23 cellular contexts compared by ENCODE assay signal in genomic region chr7:139084709-139085108, GRCh38. TPM values are rescaled to one million over a fixed set of nuclear protein-coding genes. Genes with fewer than 3 reads are reported as not detected.
DNase-seq lines count a peak whose midpoint lies in the region; ATAC-seq and TF ChIP-seq lines count a peak whose summit lies in the region.
"Had no signal": no experiment of that assay in that cellular context is flagged by ENCODE, and none has a peak within 500 bp of the region (broad histone marks: within the 10 kb centered on the region; RNA-seq: fewer than 3 reads in every experiment).

No MANE protein-coding gene starts in this region.

- H3K4me1 Mint-ChIP-seq in activated CD4-positive, alpha-beta T cell treated with anti-CD3 and anti-CD28 coated beads for 36 hours: peaks cover 90% of the 10 kb centered on the region
- peaks cover 84 to 97% (median 96%) of the 10 kb centered on the region in 3 donors for H3K4me1 Mint-ChIP-seq in CD8-positive, alpha-beta memory T cell
- peaks cover 73% of the 10 kb centered on the region for H3K4me1 Mint-ChIP-seq in activated T-helper 2 cell treated with anti-CD3 and anti-CD28 coated beads, Interferon-gamma antibody, Interleukin-2, Interleukin-4, amounts not matched to agents 10 μg/mL and 5 μg/mL and 100 μg/mL, durations not matched to agents 14 hours and 24 hours and 36 hours (ENCODE audit: low read depth)
- H3K4me1 Mint-ChIP-seq in natural killer cell: peaks cover 80% of the 10 kb centered on the region in 2 donors

- POLR2A ChIA-PET in activated CD4-positive, alpha-beta T cell treated with anti-CD3 and anti-CD28 coated beads for 36 hours (lab: Charles Lee): interaction anchor here (1.7 kb wide), 1 partner anchor 10 kb away, joined by 8 read pairs; no protein-coding TSS in a partner anchor
- POLR2A ChIA-PET in CD8-positive, alpha-beta memory T cell (lab: Charles Lee): no interaction called here

- intact Hi-C loops in activated CD4-positive, alpha-beta T cell treated with anti-CD3 and anti-CD28 coated beads for 36 hours (cut with DNase I, micrococcal nuclease): loop anchor here in 1 of 2 experiments (1.0 kb wide), 1 partner anchor 11 kb away; no protein-coding TSS in a partner anchor
- intact Hi-C loops in activated T-helper 2 cell treated with anti-CD3 and anti-CD28 coated beads, Interferon-gamma antibody, Interleukin-2, Interleukin-4, amounts not matched to agents 10 μg/mL and 5 μg/mL and 100 μg/mL, durations not matched to agents 14 hours and 24 hours and 36 hours (cut with micrococcal nuclease): loop anchor here (1.0 to 2.0 kb wide), 2 partner anchors 11 to 40 kb away; no protein-coding TSS in a partner anchor
- intact Hi-C loops in natural killer cell (cut with micrococcal nuclease): loop anchor here (1.0 kb wide), 2 partner anchors 9 to 11 kb away; no protein-coding TSS in a partner anchor
- intact Hi-C loops in ovary (cut with DNase I): no loop called here

- H3K4me1 ChIP-seq in CD8-positive, alpha-beta memory T cell (ENCODE audit: insufficient read depth, low read length): peaks cover 88% of the 10 kb centered on the region
- H3K4me1 ChIP-seq in ovary (ENCODE audit: insufficient read depth): peaks cover 2% of the 10 kb centered on the region
- H3K4me1 ChIP-seq: psoas muscle had no signal

- no peaks in the 10 kb centered on the region for H3K27me3 Mint-ChIP-seq in activated CD4-positive, alpha-beta T cell treated with anti-CD3 and anti-CD28 coated beads for 36 hours
- H3K27me3 Mint-ChIP-seq in CD8-positive, alpha-beta memory T cell: no peaks in the 10 kb centered on the region
- H3K27me3 Mint-ChIP-seq in activated T-helper 2 cell treated with anti-CD3 and anti-CD28 coated beads, Interferon-gamma antibody, Interleukin-2, Interleukin-4, amounts not matched to agents 10 μg/mL and 5 μg/mL and 100 μg/mL, durations not matched to agents 14 hours and 24 hours and 36 hours (ENCODE audit: low read depth): no peaks in the 10 kb centered on the region
- H3K27me3 Mint-ChIP-seq in natural killer cell (ENCODE audit: low read depth in 2 of 2): no peaks in the 10 kb centered on the region

- peak; percentile 63 for ATAC-seq in activated CD4-positive, alpha-beta T cell treated with anti-CD3 and anti-CD28 coated beads for 36 hours
- ATAC-seq in natural killer cell (no peak), GM21723 (IDR thresholded peaks at IDR 0.05; ENCODE audit: unreplicated experiment) (no peak)
- ATAC-seq: GM12878, psoas muscle had no signal

- peaks cover 92% of the 10 kb centered on the region for H3K36me3 ChIP-seq in CD8-positive, alpha-beta memory T cell (ENCODE audit: insufficient read depth, low read length)
- no peaks in the 10 kb centered on the region for H3K36me3 ChIP-seq in ovary

- no peaks in the 10 kb centered on the region for H3K9me3 ChIP-seq in CD8-positive, alpha-beta memory T cell (ENCODE audit: low read length)
- peaks cover 0 to 11% of the 10 kb centered on the region in 2 donors for H3K9me3 ChIP-seq in ovary
- H3K9me3 ChIP-seq: MG63, psoas muscle had no signal

- peaks cover 98% of the 10 kb centered on the region for H3K36me3 Mint-ChIP-seq in activated CD4-positive, alpha-beta T cell treated with anti-CD3 and anti-CD28 coated beads for 36 hours (ENCODE audit: low read depth)
- peaks cover 29 to 96% (median 50%) of the 10 kb centered on the region in 3 donors for H3K36me3 Mint-ChIP-seq in CD8-positive, alpha-beta memory T cell
- H3K36me3 Mint-ChIP-seq in activated T-helper 2 cell treated with anti-CD3 and anti-CD28 coated beads, Interferon-gamma antibody, Interleukin-2, Interleukin-4, amounts not matched to agents 10 μg/mL and 5 μg/mL and 100 μg/mL, durations not matched to agents 14 hours and 24 hours and 36 hours (ENCODE audit: low read depth): peaks cover 98% of the 10 kb centered on the region
- peaks cover 47% of the 10 kb centered on the region for H3K36me3 Mint-ChIP-seq in natural killer cell

- H3K9me3 Mint-ChIP-seq in activated CD4-positive, alpha-beta T cell treated with anti-CD3 and anti-CD28 coated beads for 36 hours (ENCODE audit: low read depth): peaks cover 14% of the 10 kb centered on the region
- H3K9me3 Mint-ChIP-seq in CD8-positive, alpha-beta memory T cell: peaks cover 0 to 8% (median 2%) of the 10 kb centered on the region in 5 donors
- peaks cover 9% of the 10 kb centered on the region for H3K9me3 Mint-ChIP-seq in activated T-helper 2 cell treated with anti-CD3 and anti-CD28 coated beads, Interferon-gamma antibody, Interleukin-2, Interleukin-4, amounts not matched to agents 10 μg/mL and 5 μg/mL and 100 μg/mL, durations not matched to agents 14 hours and 24 hours and 36 hours
- H3K9me3 Mint-ChIP-seq in natural killer cell: no peaks in the 10 kb centered on the region

- H3K27ac ChIP-seq in CD8-positive, alpha-beta memory T cell (ENCODE audit: low read depth, low read length): no peak overlapping the region
- H3K27ac ChIP-seq in ovary: no peak overlapping the region
- H3K27ac ChIP-seq: dorsolateral prefrontal cortex, psoas muscle, RWPE1 had no signal

- no peak for TF ChIP-seq POLR2A in ovary (IDR thresholded peaks at IDR 0.05)

- peak overlapping the region; percentile 95 for H3K27ac Mint-ChIP-seq in activated CD4-positive, alpha-beta T cell treated with anti-CD3 and anti-CD28 coated beads for 36 hours
- peak overlapping the region; percentile 58 to 91 (median 84) for H3K27ac Mint-ChIP-seq in CD8-positive, alpha-beta memory T cell
- peak overlapping the region; percentile 83 for H3K27ac Mint-ChIP-seq in activated T-helper 2 cell treated with anti-CD3 and anti-CD28 coated beads, Interferon-gamma antibody, Interleukin-2, Interleukin-4, amounts not matched to agents 10 μg/mL and 5 μg/mL and 100 μg/mL, durations not matched to agents 14 hours and 24 hours and 36 hours
- H3K27ac Mint-ChIP-seq in natural killer cell: peak overlapping the region; percentile 65 to 91

- TF ChIP-seq EP300 in ovary (IDR thresholded peaks at IDR 0.05): no peak

- TF ChIP-seq CTCF in natural killer cell (IDR thresholded peaks at IDR 0.05) (no peak), ovary (IDR thresholded peaks at IDR 0.05) (no peak)

- CTCF ChIA-PET in activated CD4-positive, alpha-beta T cell treated with anti-CD3 and anti-CD28 coated beads for 36 hours (lab: Charles Lee): interaction anchor here (1.0 to 2.3 kb wide), 5 partner anchors 10 to 29 kb away, joined by 3 to 15 read pairs (median 4); no protein-coding TSS in a partner anchor
- CTCF ChIA-PET in CD8-positive, alpha-beta memory T cell (lab: Charles Lee): interaction anchor here (1.1 to 4.4 kb wide), 4 partner anchors 9 to 68 kb away, joined by 3 to 24 read pairs (median 8); no protein-coding TSS in a partner anchor

- peak overlapping the region; percentile 19 for H3K4me3 Mint-ChIP-seq in activated CD4-positive, alpha-beta T cell treated with anti-CD3 and anti-CD28 coated beads for 36 hours
- H3K4me3 Mint-ChIP-seq in CD8-positive, alpha-beta memory T cell: peak overlapping the region in 5 of 7 donors; percentile 35 to 76 (median 69)
- H3K4me3 Mint-ChIP-seq in activated T-helper 2 cell treated with anti-CD3 and anti-CD28 coated beads, Interferon-gamma antibody, Interleukin-2, Interleukin-4, amounts not matched to agents 10 μg/mL and 5 μg/mL and 100 μg/mL, durations not matched to agents 14 hours and 24 hours and 36 hours (ENCODE audit: low read depth): no peak overlapping the region
- peak overlapping the region; percentile 75 for H3K4me3 Mint-ChIP-seq in natural killer cell

- DNase-seq in activated CD4-positive, alpha-beta T cell treated with anti-CD3 and anti-CD28 coated beads for 36 hours: no peak
- no peak for DNase-seq in activated CD4-positive, alpha-beta T cell treated with anti-CD3 and anti-CD28 coated beads, Interleukin-2, amount 50 U/mL, for 48 hours
- DNase-seq in CD8-positive, alpha-beta memory T cell: no peak
- no peak for DNase-seq in activated T-helper 2 cell treated with anti-CD3 and anti-CD28 coated beads, Interferon-gamma antibody, Interleukin-2, Interleukin-4, amounts not matched to agents 10 μg/mL and 5 μg/mL and 100 μg/mL, durations not matched to agents 14 hours and 24 hours and 36 hours (ENCODE audit: low spot score)
- DNase-seq in natural killer cell (no peak), ovary (no peak), medulla oblongata (ENCODE audit: extremely low spot score) (no peak)
- DNase-seq: activated gamma-delta T cell; AML-193; central memory CD4-positive, alpha-beta T cell; DND-41; dorsolateral prefrontal cortex; kidney; MG63; NCI-H1417 treated with DMSO at 0.1 percent for 48 hours; NCI-H2081 treated with DMSO at 0.1 percent for 48 hours; NCI-H774; psoas muscle; T1000 had no signal

- H3K4me3 ChIP-seq in CD8-positive, alpha-beta memory T cell (ENCODE audit: low read length): no peak overlapping the region
- H3K4me3 ChIP-seq in ovary: no peak overlapping the region
- H3K4me3 ChIP-seq: dorsolateral prefrontal cortex, GM12878, lung, MG63, psoas muscle had no signal

- H3K27me3 ChIP-seq in CD8-positive, alpha-beta memory T cell (ENCODE audit: insufficient read depth, low read length, poor library complexity, severe bottlenecking): no peaks in the 10 kb centered on the region
- H3K27me3 ChIP-seq in ovary: no peaks in the 10 kb centered on the region
- H3K27me3 ChIP-seq: dorsolateral prefrontal cortex, MG63 had no signal

- WGBS in ovary, 3 donors: 93 to 94% (median 93%) methylated on average over 5 of the region's 5 CpGs

RNA-seq across cellular contexts. Expression of gene ZC3HAV1, which starts 24.8 kb away (rescaled TPM):
- total RNA-seq in activated CD4-positive, alpha-beta T cell treated with anti-CD3 and anti-CD28 coated beads for 36 hours: 100 to 1,000 TPM; 110 to 120 TPM
- total RNA-seq in CD8-positive, alpha-beta memory T cell: 10 to 100 TPM; 89.9 to 92.8 TPM
- polyA plus RNA-seq in CD8-positive, alpha-beta memory T cell: 153 TPM
- total RNA-seq in activated T-helper 2 cell treated with anti-CD3 and anti-CD28 coated beads, Interferon-gamma antibody, Interleukin-2, Interleukin-4, amounts not matched to agents 10 μg/mL and 5 μg/mL and 100 μg/mL, durations not matched to agents 14 hours and 24 hours and 36 hours: 76.0 and 77.1 TPM in 2 replicates
- 100 to 1,000 TPM; 129 to 153 (median 137) TPM for total RNA-seq in natural killer cell
- 10 to 100 TPM; 17.5 to 36.2 (median 25.0) TPM for total RNA-seq in ovary
- 10 to 100 TPM in 1 of 2 donors, 1 to 10 TPM in 1; 8.5 to 47.6 TPM for polyA plus RNA-seq in ovary

RNA-seq across cellular contexts. Expression of gene ZC3HAV1L, which starts 48.9 kb away (rescaled TPM):
- total RNA-seq in activated CD4-positive, alpha-beta T cell treated with anti-CD3 and anti-CD28 coated beads for 36 hours: 10 to 100 TPM; 19.8 to 23.2 TPM
- 10 to 100 TPM; 12.6 to 13.6 TPM for total RNA-seq in CD8-positive, alpha-beta memory T cell
- 1.1 TPM for polyA plus RNA-seq in CD8-positive, alpha-beta memory T cell
- total RNA-seq in activated T-helper 2 cell treated with anti-CD3 and anti-CD28 coated beads, Interferon-gamma antibody, Interleukin-2, Interleukin-4, amounts not matched to agents 10 μg/mL and 5 μg/mL and 100 μg/mL, durations not matched to agents 14 hours and 24 hours and 36 hours: 38.2 and 39.4 TPM in 2 replicates
- total RNA-seq in natural killer cell (1 to 10 TPM in 2 of 3 donors, under 1 TPM in 1; 0.75 to 2.3 (median 1.1) TPM), ovary (10 to 100 TPM; 21.3 to 46.4 (median 25.2) TPM)
- polyA plus RNA-seq in ovary: 1 to 10 TPM; 2.6 to 7.0 TPM

Comparison
In these comparisons a context has a peak if more than half of its experiments do, and no peak if none do; other contexts are left out.
1. RNA of gene ZC3HAV1L, which starts 48.9 kb away (total RNA-seq): 38.2 to 39.4 TPM in activated T-helper 2 cell treated with anti-CD3 and anti-CD28 coated beads, Interferon-gamma antibody, Interleukin-2, Interleukin-4, amounts not matched to agents 10 μg/mL and 5 μg/mL and 100 μg/mL, durations not matched to agents 14 hours and 24 hours and 36 hours, 21.3 to 46.4 TPM in ovary, 19.8 to 23.2 TPM in activated CD4-positive, alpha-beta T cell treated with anti-CD3 and anti-CD28 coated beads for 36 hours and 12.6 to 13.6 TPM in CD8-positive, alpha-beta memory T cell; 0.75 to 2.3 TPM in natural killer cell; every median in the first group is over 4 times any median in the second.
2. intact Hi-C loops: an anchor here in activated T-helper 2 cell treated with anti-CD3 and anti-CD28 coated beads, Interferon-gamma antibody, Interleukin-2, Interleukin-4, amounts not matched to agents 10 μg/mL and 5 μg/mL and 100 μg/mL, durations not matched to agents 14 hours and 24 hours and 36 hours (1.0 to 2.0 kb wide) and natural killer cell (1.0 kb wide); none called in ovary.
3. Peak in every context shown above with its lines, with median percentiles within 50 percentile points of each other: H3K27ac Mint-ChIP-seq.